15 cellular contexts compared by ENCODE assay signal in genomic region chr5:103624035-103624461, GRCh38.
A peak's percentile ranks its signal among the peaks of the same experiment; 100 is the strongest.
DNase-seq lines count a peak whose midpoint lies in the region; TF ChIP-seq lines count a peak whose summit lies in the region.
"Had no signal": no experiment of that assay in that cellular context is flagged by ENCODE, and none has a peak within 500 bp of the region (broad histone marks: within the 10 kb centered on the region; RNA-seq: fewer than 3 reads in every experiment).

No MANE protein-coding gene starts in this region.

- no peaks in the 10 kb centered on the region for H3K27me3 Mint-ChIP-seq in activated CD4-positive, alpha-beta memory T cell treated with anti-CD3 and anti-CD28 coated beads for 36 hours

- H3K27ac Mint-ChIP-seq in activated CD4-positive, alpha-beta memory T cell treated with anti-CD3 and anti-CD28 coated beads for 36 hours: no peak overlapping the region
- H3K27ac Mint-ChIP-seq: activated naive CD8-positive, alpha-beta T cell treated with anti-CD3 and anti-CD28 coated beads for 36 hours; nephron progenitor cell had no signal

- DNase-seq in H4 (ENCODE audit: low spot score) (peak; percentile 66), astrocyte of the cerebellum (ENCODE audit: low read depth) (peak; percentile 82), fibroblast of the aortic adventitia (ENCODE audit: low read depth) (peak; percentile 77), skeletal muscle cell (ENCODE audit: low read depth) (peak; percentile 93), SKM-1 (lab: John Stamatoyannopoulos, UW; ENCODE audit: unreplicated experiment) (no peak)
- DNase-seq in activated naive CD4-positive, alpha-beta T cell (lab: John Stamatoyannopoulos, UW): no peak
- no peak for DNase-seq in activated CD4-positive, alpha-beta memory T cell treated with anti-CD3 and anti-CD28 coated beads for 36 hours
- DNase-seq: activated CD4-positive, CD25-positive, alpha-beta regulatory T cell; activated naive CD8-positive, alpha-beta T cell treated with anti-CD3 and anti-CD28 coated beads for 36 hours; heart left ventricle; left colon; NCI-H1092; nephron progenitor cell; stimulated activated CD4-positive, alpha-beta T cell treated with anti-CD3 and anti-CD28 coated beads, Interleukin-12 subunit alpha, Interleukin-12 subunit beta, amount 100 ng/mL, for 4 hours had no signal

- H3K9me3 Mint-ChIP-seq in activated CD4-positive, alpha-beta memory T cell treated with anti-CD3 and anti-CD28 coated beads for 36 hours: no peaks in the 10 kb centered on the region
- H3K9me3 Mint-ChIP-seq: activated naive CD8-positive, alpha-beta T cell treated with anti-CD3 and anti-CD28 coated beads for 36 hours; nephron progenitor cell had no signal

- in situ Hi-C loops in astrocyte of the cerebellum (cut with HindIII; ENCODE audit: low sequenced_read_pairs): no loop called here

- POLR2A ChIA-PET in activated CD4-positive, alpha-beta memory T cell treated with anti-CD3 and anti-CD28 coated beads for 36 hours (lab: Charles Lee): no interaction called here

- intact Hi-C loops in activated CD4-positive, alpha-beta memory T cell treated with anti-CD3 and anti-CD28 coated beads for 36 hours (cut with micrococcal nuclease): no loop called here

- no peak for TF ChIP-seq CTCF in astrocyte of the cerebellum (IDR thresholded peaks at IDR 0.05; ENCODE audit: low read depth, low read length, missing control alignments)
- TF ChIP-seq CTCF in fibroblast of the aortic adventitia (IDR thresholded peaks at IDR 0.05; ENCODE audit: insufficient read depth, low read length): no peak

- H3K36me3 Mint-ChIP-seq in activated CD4-positive, alpha-beta memory T cell treated with anti-CD3 and anti-CD28 coated beads for 36 hours: no peaks in the 10 kb centered on the region
- H3K36me3 Mint-ChIP-seq: activated naive CD8-positive, alpha-beta T cell treated with anti-CD3 and anti-CD28 coated beads for 36 hours had no signal

- H3K4me3 Mint-ChIP-seq in activated CD4-positive, alpha-beta memory T cell treated with anti-CD3 and anti-CD28 coated beads for 36 hours: no peak overlapping the region
- H3K4me3 Mint-ChIP-seq: activated naive CD8-positive, alpha-beta T cell treated with anti-CD3 and anti-CD28 coated beads for 36 hours; nephron progenitor cell had no signal

- H3K4me3 ChIP-seq in astrocyte of the cerebellum (ENCODE audit: low read depth, low read length) (no peak overlapping the region), fibroblast of the aortic adventitia (ENCODE audit: low read depth, low read length) (no peak overlapping the region), skeletal muscle cell (ENCODE audit: low read depth, low read length) (no peak overlapping the region)
- H3K4me3 ChIP-seq: heart left ventricle, suprapubic skin had no signal

- CTCF ChIA-PET in activated CD4-positive, alpha-beta memory T cell treated with anti-CD3 and anti-CD28 coated beads for 36 hours (lab: Charles Lee): no interaction called here

- no peaks in the 10 kb centered on the region for H3K4me1 Mint-ChIP-seq in activated CD4-positive, alpha-beta memory T cell treated with anti-CD3 and anti-CD28 coated beads for 36 hours (ENCODE audit: low read depth)
- H3K4me1 Mint-ChIP-seq: activated naive CD8-positive, alpha-beta T cell treated with anti-CD3 and anti-CD28 coated beads for 36 hours; nephron progenitor cell had no signal

Comparison
In these comparisons a context has a peak if more than half of its experiments do, and no peak if none do; other contexts are left out.
1. DNase-seq: peak in H4 (single experiment), astrocyte of the cerebellum (single experiment), fibroblast of the aortic adventitia (single experiment) and skeletal muscle cell (single experiment); none in activated naive CD4-positive, alpha-beta T cell (0 of 4), activated CD4-positive, alpha-beta memory T cell treated with anti-CD3 and anti-CD28 coated beads for 36 hours (single experiment) and SKM-1 (single experiment).